1 cellular context compared by ENCODE assay signal in the genomic region with DNA sequence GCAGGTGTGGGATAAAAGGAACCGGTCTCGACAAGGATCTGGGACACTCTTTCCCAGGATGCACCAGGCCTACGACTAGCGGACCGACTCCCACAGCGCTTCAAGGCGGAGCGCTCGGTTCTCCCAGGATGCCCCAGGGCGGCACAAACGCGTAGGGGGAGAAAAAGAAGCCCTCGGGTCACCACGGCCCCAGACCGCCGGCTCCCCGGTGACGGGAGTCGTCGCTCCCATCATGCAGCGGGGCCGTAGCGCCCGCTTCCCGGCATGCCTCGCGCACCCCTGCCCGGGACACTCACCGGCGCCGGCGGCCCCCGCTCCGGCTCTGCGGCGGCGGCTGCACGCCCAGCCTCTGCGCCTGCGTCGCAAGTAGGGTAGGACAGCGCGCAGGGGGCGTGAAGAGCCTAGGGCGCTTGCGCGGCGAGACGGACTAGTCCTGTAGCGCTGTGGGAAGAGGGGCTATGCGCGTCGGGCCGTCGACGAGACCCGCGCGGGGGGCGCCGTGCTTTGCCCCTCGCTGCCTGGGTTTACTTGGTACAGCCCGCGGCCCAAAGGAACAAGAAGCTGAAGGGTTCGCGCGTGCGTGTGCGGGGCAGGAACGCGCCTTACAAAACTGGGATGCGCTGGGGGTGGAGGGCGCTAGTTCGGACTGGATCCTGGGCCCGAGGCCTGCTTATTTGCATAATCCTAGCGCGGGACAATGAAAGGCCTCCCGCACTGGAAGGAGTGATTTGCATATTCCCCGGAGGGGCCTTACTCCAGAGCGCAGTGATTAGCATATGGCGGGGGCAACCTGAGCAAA.
TF ChIP-seq lines count a peak whose summit lies in the region.

A gene with protein sequence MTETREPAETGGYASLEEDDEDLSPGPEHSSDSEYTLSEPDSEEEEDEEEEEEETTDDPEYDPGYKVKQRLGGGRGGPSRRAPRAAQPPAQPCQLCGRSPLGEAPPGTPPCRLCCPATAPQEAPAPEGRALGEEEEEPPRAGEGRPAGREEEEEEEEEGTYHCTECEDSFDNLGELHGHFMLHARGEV (minus strand): TSS at position 368 of the 799 bp plus-strand sequence. CDS start 5,325 bp downstream, outside the sequence.

TF ChIP-seq in K562, 482 proteins besides CTCF, POLR2A, EP300 and RAD21 (continued from another document and continues in another):
- TF ChIP-seq, protein P1, sequence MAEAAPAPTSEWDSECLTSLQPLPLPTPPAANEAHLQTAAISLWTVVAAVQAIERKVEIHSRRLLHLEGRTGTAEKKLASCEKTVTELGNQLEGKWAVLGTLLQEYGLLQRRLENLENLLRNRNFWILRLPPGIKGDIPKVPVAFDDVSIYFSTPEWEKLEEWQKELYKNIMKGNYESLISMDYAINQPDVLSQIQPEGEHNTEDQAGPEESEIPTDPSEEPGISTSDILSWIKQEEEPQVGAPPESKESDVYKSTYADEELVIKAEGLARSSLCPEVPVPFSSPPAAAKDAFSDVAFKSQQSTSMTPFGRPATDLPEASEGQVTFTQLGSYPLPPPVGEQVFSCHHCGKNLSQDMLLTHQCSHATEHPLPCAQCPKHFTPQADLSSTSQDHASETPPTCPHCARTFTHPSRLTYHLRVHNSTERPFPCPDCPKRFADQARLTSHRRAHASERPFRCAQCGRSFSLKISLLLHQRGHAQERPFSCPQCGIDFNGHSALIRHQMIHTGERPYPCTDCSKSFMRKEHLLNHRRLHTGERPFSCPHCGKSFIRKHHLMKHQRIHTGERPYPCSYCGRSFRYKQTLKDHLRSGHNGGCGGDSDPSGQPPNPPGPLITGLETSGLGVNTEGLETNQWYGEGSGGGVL (CRISPR knock-in tag; IDR thresholded peaks at IDR 0.05) = no peak
- TF ChIP-seq XRCC5 (IDR thresholded peaks at IDR 0.05; ENCODE audit: low read depth, low read length) = no peak; the same call in 1 of the 2 replicates
- TF ChIP-seq SNIP1 (IDR thresholded peaks at IDR 0.05; ENCODE audit: low read depth) = no peak
- TF ChIP-seq CREBBP (IDR thresholded peaks at IDR 0.05; ENCODE audit: low read depth, low read length) = no peak
- no peak; the same call in 1 of the 2 replicates for TF ChIP-seq TCF7L2 (IDR thresholded peaks at IDR 0.05; ENCODE audit: low read depth, low read length)
- TF ChIP-seq, protein P2, sequence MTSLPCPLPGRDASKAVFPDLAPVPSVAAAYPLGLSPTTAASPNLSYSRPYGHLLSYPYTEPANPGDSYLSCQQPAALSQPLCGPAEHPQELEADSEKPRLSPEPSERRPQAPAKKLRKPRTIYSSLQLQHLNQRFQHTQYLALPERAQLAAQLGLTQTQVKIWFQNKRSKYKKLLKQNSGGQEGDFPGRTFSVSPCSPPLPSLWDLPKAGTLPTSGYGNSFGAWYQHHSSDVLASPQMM (CRISPR knock-in tag; IDR thresholded peaks at IDR 0.05) = no peak
- no peak for TF ChIP-seq MYC (IDR thresholded peaks at IDR 0.05; ENCODE audit: low read depth, low read length)
- TF ChIP-seq MYC (CRISPR knock-in tag; IDR thresholded peaks at IDR 0.05; ENCODE audit: borderline replicate concordance, low read depth) = no peak
- TF ChIP-seq NEUROD1 (IDR thresholded peaks at IDR 0.05; ENCODE audit: borderline replicate concordance, low read depth, low read length, partially characterized antibody) = peak; percentile 5
- peak; percentile 86 for TF ChIP-seq SMAD4 (CRISPR knock-in tag; conservative IDR thresholded peaks at IDR 0.05)
- TF ChIP-seq, protein P3, sequence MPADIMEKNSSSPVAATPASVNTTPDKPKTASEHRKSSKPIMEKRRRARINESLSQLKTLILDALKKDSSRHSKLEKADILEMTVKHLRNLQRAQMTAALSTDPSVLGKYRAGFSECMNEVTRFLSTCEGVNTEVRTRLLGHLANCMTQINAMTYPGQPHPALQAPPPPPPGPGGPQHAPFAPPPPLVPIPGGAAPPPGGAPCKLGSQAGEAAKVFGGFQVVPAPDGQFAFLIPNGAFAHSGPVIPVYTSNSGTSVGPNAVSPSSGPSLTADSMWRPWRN (IDR thresholded peaks at IDR 0.05; ENCODE audit: low read depth) = no peak
- TF ChIP-seq ZNF197 (CRISPR knock-in tag; IDR thresholded peaks at IDR 0.05; ENCODE audit: low read depth) = peak; percentile 68; the same call in 1 of the 2 replicates
- TF ChIP-seq BRF1 (IDR thresholded peaks at IDR 0.05; ENCODE audit: borderline replicate concordance, extremely low read depth, insufficient read length) = no peak
- TF ChIP-seq BCOR (IDR thresholded peaks at IDR 0.05) = no peak
- TF ChIP-seq KHSRP (IDR thresholded peaks at IDR 0.05) = no peak
- no peak for TF ChIP-seq FOXK1 (CRISPR knock-in tag; IDR thresholded peaks at IDR 0.05; ENCODE audit: borderline replicate concordance)
- TF ChIP-seq U2AF1 (optimal IDR thresholded peaks at IDR 0.05; ENCODE audit: low read depth, low read length) = peak; percentile 25
- no peak for TF ChIP-seq KLF16 (IDR thresholded peaks at IDR 0.05)
- TF ChIP-seq, protein P4, sequence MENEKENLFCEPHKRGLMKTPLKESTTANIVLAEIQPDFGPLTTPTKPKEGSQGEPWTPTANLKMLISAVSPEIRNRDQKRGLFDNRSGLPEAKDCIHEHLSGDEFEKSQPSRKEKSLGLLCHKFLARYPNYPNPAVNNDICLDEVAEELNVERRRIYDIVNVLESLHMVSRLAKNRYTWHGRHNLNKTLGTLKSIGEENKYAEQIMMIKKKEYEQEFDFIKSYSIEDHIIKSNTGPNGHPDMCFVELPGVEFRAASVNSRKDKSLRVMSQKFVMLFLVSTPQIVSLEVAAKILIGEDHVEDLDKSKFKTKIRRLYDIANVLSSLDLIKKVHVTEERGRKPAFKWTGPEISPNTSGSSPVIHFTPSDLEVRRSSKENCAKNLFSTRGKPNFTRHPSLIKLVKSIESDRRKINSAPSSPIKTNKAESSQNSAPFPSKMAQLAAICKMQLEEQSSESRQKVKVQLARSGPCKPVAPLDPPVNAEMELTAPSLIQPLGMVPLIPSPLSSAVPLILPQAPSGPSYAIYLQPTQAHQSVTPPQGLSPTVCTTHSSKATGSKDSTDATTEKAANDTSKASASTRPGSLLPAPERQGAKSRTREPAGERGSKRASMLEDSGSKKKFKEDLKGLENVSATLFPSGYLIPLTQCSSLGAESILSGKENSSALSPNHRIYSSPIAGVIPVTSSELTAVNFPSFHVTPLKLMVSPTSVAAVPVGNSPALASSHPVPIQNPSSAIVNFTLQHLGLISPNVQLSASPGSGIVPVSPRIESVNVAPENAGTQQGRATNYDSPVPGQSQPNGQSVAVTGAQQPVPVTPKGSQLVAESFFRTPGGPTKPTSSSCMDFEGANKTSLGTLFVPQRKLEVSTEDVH (IDR thresholded peaks at IDR 0.05; ENCODE audit: low read depth, partially characterized antibody) = no peak
- no peak for TF ChIP-seq GATA2 (CRISPR knock-in tag; IDR thresholded peaks at IDR 0.05)
- TF ChIP-seq, protein P5, sequence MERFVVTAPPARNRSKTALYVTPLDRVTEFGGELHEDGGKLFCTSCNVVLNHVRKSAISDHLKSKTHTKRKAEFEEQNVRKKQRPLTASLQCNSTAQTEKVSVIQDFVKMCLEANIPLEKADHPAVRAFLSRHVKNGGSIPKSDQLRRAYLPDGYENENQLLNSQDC (CRISPR knock-in tag; IDR thresholded peaks at IDR 0.05) = peak; percentile 49; the same call in 1 of the 2 replicates
- TF ChIP-seq, protein P6, sequence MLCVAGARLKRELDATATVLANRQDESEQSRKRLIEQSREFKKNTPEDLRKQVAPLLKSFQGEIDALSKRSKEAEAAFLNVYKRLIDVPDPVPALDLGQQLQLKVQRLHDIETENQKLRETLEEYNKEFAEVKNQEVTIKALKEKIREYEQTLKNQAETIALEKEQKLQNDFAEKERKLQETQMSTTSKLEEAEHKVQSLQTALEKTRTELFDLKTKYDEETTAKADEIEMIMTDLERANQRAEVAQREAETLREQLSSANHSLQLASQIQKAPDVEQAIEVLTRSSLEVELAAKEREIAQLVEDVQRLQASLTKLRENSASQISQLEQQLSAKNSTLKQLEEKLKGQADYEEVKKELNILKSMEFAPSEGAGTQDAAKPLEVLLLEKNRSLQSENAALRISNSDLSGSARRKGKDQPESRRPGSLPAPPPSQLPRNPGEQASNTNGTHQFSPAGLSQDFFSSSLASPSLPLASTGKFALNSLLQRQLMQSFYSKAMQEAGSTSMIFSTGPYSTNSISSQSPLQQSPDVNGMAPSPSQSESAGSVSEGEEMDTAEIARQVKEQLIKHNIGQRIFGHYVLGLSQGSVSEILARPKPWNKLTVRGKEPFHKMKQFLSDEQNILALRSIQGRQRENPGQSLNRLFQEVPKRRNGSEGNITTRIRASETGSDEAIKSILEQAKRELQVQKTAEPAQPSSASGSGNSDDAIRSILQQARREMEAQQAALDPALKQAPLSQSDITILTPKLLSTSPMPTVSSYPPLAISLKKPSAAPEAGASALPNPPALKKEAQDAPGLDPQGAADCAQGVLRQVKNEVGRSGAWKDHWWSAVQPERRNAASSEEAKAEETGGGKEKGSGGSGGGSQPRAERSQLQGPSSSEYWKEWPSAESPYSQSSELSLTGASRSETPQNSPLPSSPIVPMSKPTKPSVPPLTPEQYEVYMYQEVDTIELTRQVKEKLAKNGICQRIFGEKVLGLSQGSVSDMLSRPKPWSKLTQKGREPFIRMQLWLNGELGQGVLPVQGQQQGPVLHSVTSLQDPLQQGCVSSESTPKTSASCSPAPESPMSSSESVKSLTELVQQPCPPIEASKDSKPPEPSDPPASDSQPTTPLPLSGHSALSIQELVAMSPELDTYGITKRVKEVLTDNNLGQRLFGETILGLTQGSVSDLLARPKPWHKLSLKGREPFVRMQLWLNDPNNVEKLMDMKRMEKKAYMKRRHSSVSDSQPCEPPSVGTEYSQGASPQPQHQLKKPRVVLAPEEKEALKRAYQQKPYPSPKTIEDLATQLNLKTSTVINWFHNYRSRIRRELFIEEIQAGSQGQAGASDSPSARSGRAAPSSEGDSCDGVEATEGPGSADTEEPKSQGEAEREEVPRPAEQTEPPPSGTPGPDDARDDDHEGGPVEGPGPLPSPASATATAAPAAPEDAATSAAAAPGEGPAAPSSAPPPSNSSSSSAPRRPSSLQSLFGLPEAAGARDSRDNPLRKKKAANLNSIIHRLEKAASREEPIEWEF (CRISPR knock-in tag; IDR thresholded peaks at IDR 0.05) = no peak
- no peak; the same call in 1 of the 2 replicates for TF ChIP-seq SMARCE1 (IDR thresholded peaks at IDR 0.05)
- TF ChIP-seq GATAD2B (IDR thresholded peaks at IDR 0.05; ENCODE audit: borderline replicate concordance) = 0 out of 2 replicates have a peak, but pooled peaks have one; percentile 46
- TF ChIP-seq, protein P7, sequence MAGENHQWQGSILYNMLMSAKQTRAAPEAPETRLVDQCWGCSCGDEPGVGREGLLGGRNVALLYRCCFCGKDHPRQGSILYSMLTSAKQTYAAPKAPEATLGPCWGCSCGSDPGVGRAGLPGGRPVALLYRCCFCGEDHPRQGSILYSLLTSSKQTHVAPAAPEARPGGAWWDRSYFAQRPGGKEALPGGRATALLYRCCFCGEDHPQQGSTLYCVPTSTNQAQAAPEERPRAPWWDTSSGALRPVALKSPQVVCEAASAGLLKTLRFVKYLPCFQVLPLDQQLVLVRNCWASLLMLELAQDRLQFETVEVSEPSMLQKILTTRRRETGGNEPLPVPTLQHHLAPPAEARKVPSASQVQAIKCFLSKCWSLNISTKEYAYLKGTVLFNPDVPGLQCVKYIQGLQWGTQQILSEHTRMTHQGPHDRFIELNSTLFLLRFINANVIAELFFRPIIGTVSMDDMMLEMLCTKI (IDR thresholded peaks at IDR 0.05; ENCODE audit: partially characterized antibody) = no peak
- no peak for TF ChIP-seq NFE2L1 (tag; IDR thresholded peaks at IDR 0.05; ENCODE audit: borderline replicate concordance, low read depth)
- no peak for TF ChIP-seq KAT8 (IDR thresholded peaks at IDR 0.05; ENCODE audit: low read depth)
- no peak for TF ChIP-seq ZNF217 (CRISPR knock-in tag; IDR thresholded peaks at IDR 0.05)
- no peak for TF ChIP-seq ELF1 (tag; IDR thresholded peaks at IDR 0.05)
- TF ChIP-seq YBX1 (IDR thresholded peaks at IDR 0.05) = no peak
- 0 out of 2 replicates have a peak, but pooled peaks have one; percentile 17 for TF ChIP-seq PHB (CRISPR knock-in tag; IDR thresholded peaks at IDR 0.05)
- TF ChIP-seq ZFP30 (CRISPR knock-in tag; IDR thresholded peaks at IDR 0.05; ENCODE audit: borderline replicate concordance) = no peak
- TF ChIP-seq, protein P8, sequence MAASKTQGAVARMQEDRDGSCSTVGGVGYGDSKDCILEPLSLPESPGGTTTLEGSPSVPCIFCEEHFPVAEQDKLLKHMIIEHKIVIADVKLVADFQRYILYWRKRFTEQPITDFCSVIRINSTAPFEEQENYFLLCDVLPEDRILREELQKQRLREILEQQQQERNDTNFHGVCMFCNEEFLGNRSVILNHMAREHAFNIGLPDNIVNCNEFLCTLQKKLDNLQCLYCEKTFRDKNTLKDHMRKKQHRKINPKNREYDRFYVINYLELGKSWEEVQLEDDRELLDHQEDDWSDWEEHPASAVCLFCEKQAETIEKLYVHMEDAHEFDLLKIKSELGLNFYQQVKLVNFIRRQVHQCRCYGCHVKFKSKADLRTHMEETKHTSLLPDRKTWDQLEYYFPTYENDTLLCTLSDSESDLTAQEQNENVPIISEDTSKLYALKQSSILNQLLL (CRISPR knock-in tag; IDR thresholded peaks at IDR 0.05; ENCODE audit: borderline replicate concordance) = no peak
- TF ChIP-seq CXXC5 (CRISPR knock-in tag; IDR thresholded peaks at IDR 0.05) = peak; percentile 83
- TF ChIP-seq ZNF586 (CRISPR knock-in tag; conservative IDR thresholded peaks at IDR 0.05) = no peak
- TF ChIP-seq HCFC1 (IDR thresholded peaks at IDR 0.05; ENCODE audit: low read depth, low read length) = no peak; the same call in none of the 2 replicates
- 0 out of 2 replicates have a peak, but pooled peaks have one; percentile 10 for TF ChIP-seq BHLHE40 (IDR thresholded peaks at IDR 0.05; ENCODE audit: low read length)
- 0 out of 4 replicates have a peak, but pooled peaks of 1 of the 2 experiments have one; percentile 10 for TF ChIP-seq HDAC1 (IDR thresholded peaks at IDR 0.05)
- peak; percentile 71; the same call in 1 of the 2 replicates for TF ChIP-seq HIVEP1 (CRISPR knock-in tag; IDR thresholded peaks at IDR 0.05)
- TF ChIP-seq POLR2AphosphoS5 (IDR thresholded peaks at IDR 0.05; ENCODE audit: control insufficient read depth, insufficient read depth, low read depth, low read length) = peak; percentile 11
- TF ChIP-seq, protein P9, sequence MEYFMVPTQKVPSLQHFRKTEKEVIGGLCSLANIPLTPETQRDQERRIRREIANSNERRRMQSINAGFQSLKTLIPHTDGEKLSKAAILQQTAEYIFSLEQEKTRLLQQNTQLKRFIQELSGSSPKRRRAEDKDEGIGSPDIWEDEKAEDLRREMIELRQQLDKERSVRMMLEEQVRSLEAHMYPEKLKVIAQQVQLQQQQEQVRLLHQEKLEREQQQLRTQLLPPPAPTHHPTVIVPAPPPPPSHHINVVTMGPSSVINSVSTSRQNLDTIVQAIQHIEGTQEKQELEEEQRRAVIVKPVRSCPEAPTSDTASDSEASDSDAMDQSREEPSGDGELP (CRISPR knock-in tag; IDR thresholded peaks at IDR 0.05; ENCODE audit: borderline replicate concordance) = 0 out of 2 replicates have a peak, but pooled peaks have one; percentile 23
- TF ChIP-seq, protein P10, sequence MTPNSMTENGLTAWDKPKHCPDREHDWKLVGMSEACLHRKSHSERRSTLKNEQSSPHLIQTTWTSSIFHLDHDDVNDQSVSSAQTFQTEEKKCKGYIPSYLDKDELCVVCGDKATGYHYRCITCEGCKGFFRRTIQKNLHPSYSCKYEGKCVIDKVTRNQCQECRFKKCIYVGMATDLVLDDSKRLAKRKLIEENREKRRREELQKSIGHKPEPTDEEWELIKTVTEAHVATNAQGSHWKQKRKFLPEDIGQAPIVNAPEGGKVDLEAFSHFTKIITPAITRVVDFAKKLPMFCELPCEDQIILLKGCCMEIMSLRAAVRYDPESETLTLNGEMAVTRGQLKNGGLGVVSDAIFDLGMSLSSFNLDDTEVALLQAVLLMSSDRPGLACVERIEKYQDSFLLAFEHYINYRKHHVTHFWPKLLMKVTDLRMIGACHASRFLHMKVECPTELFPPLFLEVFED (CRISPR knock-in tag; conservative IDR thresholded peaks at IDR 0.05) = no peak; the same call in 1 of the 2 replicates
- TF ChIP-seq ZNF3 (CRISPR knock-in tag; IDR thresholded peaks at IDR 0.05) = no peak
- TF ChIP-seq SRSF7 (optimal IDR thresholded peaks at IDR 0.05; ENCODE audit: low read depth, low read length) = no peak
- no peak for TF ChIP-seq IFI16 (CRISPR knock-in tag; IDR thresholded peaks at IDR 0.05)
